In genomic region chr11:16788141-16789060, GRCh38 we compare ENCODE assay signal across 8 cellular contexts. TPM values are rescaled to one million over a fixed set of nuclear protein-coding genes. Genes with fewer than 3 reads are reported as not detected.
DNase-seq lines count a peak whose midpoint lies in the region; ATAC-seq, FAIRE-seq and TF ChIP-seq lines count a peak whose summit lies in the region.

No MANE protein-coding gene starts in this region.

- peak; percentile 95 for TF ChIP-seq CTCF in natural killer cell (IDR thresholded peaks at IDR 0.05)

- no peaks in the 10 kb centered on the region for H3K36me3 Mint-ChIP-seq in natural killer cell

- H3K4me3 Mint-ChIP-seq in natural killer cell, result no peak overlapping the region

- intact Hi-C loops in natural killer cell (cut with micrococcal nuclease), result no loop called here

- ATAC-seq in HG03571 (IDR thresholded peaks at IDR 0.05; ENCODE audit: unreplicated experiment) (peak; percentile 71), esophagus mucosa (peak; percentile 93), natural killer cell (peak; percentile 71 to 78 (median 76))

- no peaks in the 10 kb centered on the region for H3K27me3 Mint-ChIP-seq in natural killer cell (ENCODE audit: low read depth in 2 of 2)

- H3K4me1 Mint-ChIP-seq in natural killer cell, result no peaks in the 10 kb centered on the region

- FAIRE-seq in GM19239 (lab: Jason Lieb, UNC), result peak; percentile 65

- H3K9me3 Mint-ChIP-seq in natural killer cell, result no peaks in the 10 kb centered on the region

- H3K27ac Mint-ChIP-seq in natural killer cell, result no peak overlapping the region

- DNase-seq in C1 segment of cervical spinal cord (lab: John Stamatoyannopoulos, UW), result peak in 11 of 14 donors; percentile 5 to 80 (median 37)
- peak; percentile 71 for DNase-seq in GM19239 (ENCODE audit: insufficient read length, low spot score)
- peak; percentile 30 for DNase-seq in NOMO-1 treated with dmso at 0.1 percent for 144 hours (lab: John Stamatoyannopoulos, UW; ENCODE audit: unreplicated experiment)
- DNase-seq in activated T-cell treated with anti-CD3 and anti-CD28 coated beads for 48 hours (ENCODE audit: low read depth), result peak; percentile 53
- peak; percentile 50 for DNase-seq in natural killer cell
- peak; percentile 41 for DNase-seq in stimulated activated naive CD4-positive, alpha-beta T cell treated with Interleukin-2 at 50 U/mL for 16 hours (lab: John Stamatoyannopoulos, UW)

RNA-seq across cellular contexts. Expression of gene C11orf58, which starts 50.0 kb away (rescaled TPM):
- total RNA-seq in esophagus mucosa, result 60.0 TPM
- total RNA-seq in natural killer cell, result 100 to 1,000 TPM; 109 to 118 (median 115) TPM

Comparison
In these comparisons a context has a peak if more than half of its experiments do, and no peak if none do; other contexts are left out.
1. Peak in every context shown above with its lines: DNase-seq and ATAC-seq.